In genomic region chr15:101262551-101262950, GRCh38 we compare ENCODE assay signal across 38 cellular contexts.
"Had no signal": no experiment of that assay in that cellular context is flagged by ENCODE, and none has a peak within 500 bp of the region (broad histone marks: within the 10 kb centered on the region; RNA-seq: fewer than 3 reads in every experiment).

No MANE protein-coding gene starts in this region.

- H3K27me3 ChIP-seq: adrenal gland, ascending aorta, cardiac muscle cell had no signal

- H3K27ac Mint-ChIP-seq: activated B cell treated with CpG ODN at 0.5 μM for 24 hours; activated CD4-positive, alpha-beta memory T cell treated with anti-CD3 and anti-CD28 coated beads for 36 hours; activated CD4-positive, alpha-beta T cell treated with anti-CD3 and anti-CD28 coated beads, Interleukin-2, amount 10 ng/mL, durations not matched to agents 24 days and 14 days; activated CD8-positive, alpha-beta T cell treated with anti-CD3 and anti-CD28 coated beads for 36 hours; activated naive CD4-positive, alpha-beta T cell treated with anti-CD3 and anti-CD28 coated beads for 36 hours; activated naive CD8-positive, alpha-beta T cell treated with anti-CD3 and anti-CD28 coated beads for 36 hours; activated T-helper 1 cell treated with anti-CD3 and anti-CD28 coated beads, Interleukin-12 subunit alpha, Interleukin-12 subunit beta, Interleukin-2, Interleukin-4 antibody, amounts not matched to agents 30 ng/mL and 10 ng/mL and 1 ng/mL, durations not matched to agents 14 hours and 24 hours and 36 hours; activated T-helper 17 cell treated with anti-CD3 and anti-CD28 coated beads, Interleukin-2, amount 50 U/mL, for 72 hours; brain; T-helper 1 cell treated with Interleukin-12 subunit alpha and Interleukin-12 subunit beta and Interleukin-4 antibody, amounts not matched to agents 30 μg/mL and 1 μg/mL, for 36 hours; T-helper 2 cell treated with Interferon-gamma antibody and Interleukin-4, amounts not matched to agents 5 μg/mL and 100 μg/mL, for 36 hours had no signal

- H3K36me3 ChIP-seq: adrenal gland, ascending aorta, cardiac muscle cell had no signal

- H3K4me3 Mint-ChIP-seq: activated B cell treated with CpG ODN at 0.5 μM for 24 hours; activated CD4-positive, alpha-beta memory T cell treated with anti-CD3 and anti-CD28 coated beads for 36 hours; activated CD4-positive, alpha-beta T cell treated with anti-CD3 and anti-CD28 coated beads, Interleukin-2, amount 10 ng/mL, durations not matched to agents 24 days and 14 days; activated CD8-positive, alpha-beta T cell treated with anti-CD3 and anti-CD28 coated beads for 36 hours; activated naive CD4-positive, alpha-beta T cell treated with anti-CD3 and anti-CD28 coated beads for 36 hours; activated naive CD8-positive, alpha-beta T cell treated with anti-CD3 and anti-CD28 coated beads for 36 hours; activated T-cell treated with anti-CD3 and anti-CD28 coated beads, Interleukin-2, amount 50 U/mL, for 4 hours; activated T-cell treated with anti-CD3 and anti-CD28 coated beads, Interleukin-2, amount 50 U/mL, for 72 hours; activated T-helper 1 cell treated with anti-CD3 and anti-CD28 coated beads, Interleukin-12 subunit alpha, Interleukin-12 subunit beta, Interleukin-2, Interleukin-4 antibody, amounts not matched to agents 30 ng/mL and 10 ng/mL and 1 ng/mL, durations not matched to agents 14 hours and 24 hours and 36 hours; activated T-helper 17 cell treated with anti-CD3 and anti-CD28 coated beads, Interleukin-2, amount 50 U/mL, for 72 hours; brain; central memory CD8-positive, alpha-beta T cell; T-helper 1 cell treated with Interleukin-12 subunit alpha and Interleukin-12 subunit beta and Interleukin-4 antibody, amounts not matched to agents 30 μg/mL and 1 μg/mL, for 36 hours; T-helper 2 cell treated with Interferon-gamma antibody and Interleukin-4, amounts not matched to agents 5 μg/mL and 100 μg/mL, for 36 hours had no signal

- H3K4me3 ChIP-seq: adrenal gland, ascending aorta, cardiac muscle cell had no signal

- DNase-seq: activated B cell treated with CpG ODN at 0.5 μM for 24 hours; activated CD4-positive, alpha-beta memory T cell treated with anti-CD3 and anti-CD28 coated beads for 36 hours; activated CD4-positive, alpha-beta T cell treated with anti-CD3 and anti-CD28 coated beads for 4 hours; activated CD4-positive, alpha-beta T cell treated with anti-CD3 and anti-CD28 coated beads, Interleukin-2, amount 10 ng/mL, durations not matched to agents 24 days and 14 days; activated CD4-positive, alpha-beta T cell treated with anti-CD3 and anti-CD28 coated beads, Interleukin-2, amount 50 U/mL, for 1 hour; activated CD4-positive, alpha-beta T cell treated with anti-CD3 and anti-CD28 coated beads, Interleukin-2, amount 50 U/mL, for 4 hours; activated CD4-positive, CD25-positive, alpha-beta regulatory T cell treated with anti-CD3 and anti-CD28 coated beads, Interleukin-2, amount 50 U/mL, for 72 hours; activated CD8-positive, alpha-beta memory T cell treated with anti-CD3 and anti-CD28 coated beads, Interleukin-2, amount 50 U/mL, for 4 hours; activated CD8-positive, alpha-beta T cell treated with anti-CD3 and anti-CD28 coated beads for 36 hours; activated effector memory CD4-positive, alpha-beta T cell treated with anti-CD3 and anti-CD28 coated beads, Interleukin-2, amount 50 U/mL, for 16 hours; activated gamma-delta T cell treated with Interleukin-2 at 50 U/mL for 16 hours; activated naive CD4-positive, alpha-beta T cell; activated naive CD4-positive, alpha-beta T cell treated with anti-CD3 and anti-CD28 coated beads for 36 hours; activated naive CD4-positive, alpha-beta T cell treated with anti-CD3 and anti-CD28 coated beads, Interleukin-2, amount 50 U/mL, for 16 hours; activated naive CD8-positive, alpha-beta T cell treated with anti-CD3 and anti-CD28 coated beads for 36 hours; activated T-cell treated with anti-CD3 and anti-CD28 coated beads for 4 hours; activated T-cell treated with anti-CD3 and anti-CD28 coated beads, Interleukin-2, amount 50 U/mL, for 1 hour; activated T-cell treated with anti-CD3 and anti-CD28 coated beads, Interleukin-2, amount 50 U/mL, for 4 hours; activated T-cell treated with anti-CD3 and anti-CD28 coated beads, Interleukin-2, amount 50 U/mL, for 72 hours; amygdala; anterior cingulate cortex; caudate nucleus; T-helper 1 cell; T-helper 2 cell; T-helper 9 cell had no signal

- H3K9me3 ChIP-seq: adrenal gland, ascending aorta had no signal

- H3K36me3 Mint-ChIP-seq: activated CD4-positive, alpha-beta memory T cell treated with anti-CD3 and anti-CD28 coated beads for 36 hours; activated naive CD4-positive, alpha-beta T cell treated with anti-CD3 and anti-CD28 coated beads, Interleukin-2, amount 50 U/mL, for 72 hours; activated naive CD8-positive, alpha-beta T cell treated with anti-CD3 and anti-CD28 coated beads for 36 hours; brain had no signal

- ATAC-seq: activated CD8-positive, alpha-beta T cell treated with anti-CD3 and anti-CD28 coated beads for 36 hours; activated T-cell treated with anti-CD3 and anti-CD28 coated beads, Interleukin-2, amount 50 U/mL, for 4 hours; activated T-cell treated with anti-CD3 and anti-CD28 coated beads, Interleukin-2, amount 50 U/mL, for 72 hours had no signal

- H3K27ac ChIP-seq: adrenal gland, ascending aorta, cardiac muscle cell, VCaP had no signal

- H3K9me3 Mint-ChIP-seq: activated B cell treated with CpG ODN at 0.5 μM for 24 hours; activated CD4-positive, alpha-beta memory T cell treated with anti-CD3 and anti-CD28 coated beads for 36 hours; activated CD4-positive, alpha-beta T cell treated with anti-CD3 and anti-CD28 coated beads, Interleukin-2, amount 10 ng/mL, durations not matched to agents 24 days and 14 days; activated CD8-positive, alpha-beta T cell treated with anti-CD3 and anti-CD28 coated beads for 36 hours; activated naive CD4-positive, alpha-beta T cell treated with anti-CD3 and anti-CD28 coated beads for 36 hours; activated naive CD4-positive, alpha-beta T cell treated with anti-CD3 and anti-CD28 coated beads, Interleukin-2, amount 50 U/mL, for 72 hours; activated naive CD8-positive, alpha-beta T cell treated with anti-CD3 and anti-CD28 coated beads for 36 hours; activated T-cell treated with anti-CD3 and anti-CD28 coated beads, Interleukin-2, amount 50 U/mL, for 4 hours; activated T-cell treated with anti-CD3 and anti-CD28 coated beads, Interleukin-2, amount 50 U/mL, for 72 hours; activated T-helper 1 cell treated with anti-CD3 and anti-CD28 coated beads, Interleukin-12 subunit alpha, Interleukin-12 subunit beta, Interleukin-2, Interleukin-4 antibody, amounts not matched to agents 30 ng/mL and 10 ng/mL and 1 ng/mL, durations not matched to agents 14 hours and 24 hours and 36 hours; activated T-helper 17 cell treated with anti-CD3 and anti-CD28 coated beads, Interleukin-2, amount 50 U/mL, for 72 hours; brain; central memory CD8-positive, alpha-beta T cell; T-helper 1 cell treated with Interleukin-12 subunit alpha and Interleukin-12 subunit beta and Interleukin-4 antibody, amounts not matched to agents 30 μg/mL and 1 μg/mL, for 36 hours; T-helper 2 cell treated with Interferon-gamma antibody and Interleukin-4, amounts not matched to agents 5 μg/mL and 100 μg/mL, for 36 hours had no signal

- FAIRE-seq: bronchial epithelial cell, TTC549 had no signal
